Comparison of ENCODE assay signal across 24 cellular contexts in the genomic region with DNA sequence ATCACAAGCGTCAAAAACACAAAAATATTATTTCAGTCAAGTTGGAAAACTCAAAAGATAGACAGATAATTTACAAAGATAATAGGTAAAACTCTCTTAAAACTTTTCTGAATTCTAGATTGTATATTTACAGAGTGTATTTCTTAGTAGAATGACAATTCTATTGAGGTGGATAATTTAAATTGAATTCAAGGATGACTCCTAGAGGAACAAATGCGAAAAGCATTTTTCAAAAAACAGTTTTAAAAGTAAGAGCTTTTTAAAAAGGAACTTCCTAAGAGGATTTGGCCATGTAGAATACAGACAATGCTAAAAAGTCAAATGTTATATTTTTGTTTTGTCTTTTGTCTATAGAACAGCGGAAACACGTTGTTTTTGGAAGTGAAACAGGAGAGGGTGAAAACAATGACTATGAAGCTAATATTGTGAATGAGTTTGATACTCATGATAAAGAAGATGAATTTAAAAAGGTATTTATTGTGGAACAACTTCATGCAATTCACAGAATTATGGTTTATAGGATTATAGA.
"Had no signal": no experiment of that assay in that cellular context is flagged by ENCODE, and none has a peak within 500 bp of the region (broad histone marks: within the 10 kb centered on the region; RNA-seq: fewer than 3 reads in every experiment).

No MANE protein-coding gene starts in this region.

- H3K9me3 ChIP-seq: esophagus muscularis mucosa, gastroesophageal sphincter, heart left ventricle, right lobe of liver, thyroid gland, upper lobe of right lung had no signal

- H3K27me3 ChIP-seq: right lobe of liver, thyroid gland had no signal

- H3K36me3 ChIP-seq: esophagus muscularis mucosa, gastroesophageal sphincter, heart left ventricle, right lobe of liver, thyroid gland, upper lobe of right lung had no signal

- H3K4me3 ChIP-seq: esophagus muscularis mucosa, gastroesophageal sphincter, heart left ventricle, right lobe of liver, skin epidermis, thyroid gland, upper lobe of right lung had no signal

- H3K27ac ChIP-seq: esophagus muscularis mucosa, gastroesophageal sphincter, heart left ventricle, right lobe of liver, skin epidermis, thyroid gland, upper lobe of right lung had no signal

- H3K27ac Mint-ChIP-seq: activated naive CD4-positive, alpha-beta T cell treated with anti-CD3 and anti-CD28 coated beads, Interleukin-2, amount 50 U/mL, for 72 hours; activated T-cell treated with anti-CD3 and anti-CD28 coated beads, Interleukin-2, amount 50 U/mL, for 24 hours; activated T-helper 17 cell treated with anti-CD3 and anti-CD28 coated beads, Interleukin-2, amount 50 U/mL, for 72 hours; memory B cell; nephron progenitor cell; stimulated activated naive CD8-positive, alpha-beta T cell treated with anti-CD3 and anti-CD28 coated beads, Interleukin-15, Interleukin-2, amounts not matched to agents 100 ng/mL and 50 ng/mL, for 24 hours had no signal

- H3K4me1 Mint-ChIP-seq: activated T-helper 17 cell treated with anti-CD3 and anti-CD28 coated beads, Interleukin-2, amount 50 U/mL, for 72 hours; memory B cell; nephron progenitor cell had no signal

- H3K36me3 Mint-ChIP-seq: activated naive CD4-positive, alpha-beta T cell treated with anti-CD3 and anti-CD28 coated beads, Interleukin-2, amount 50 U/mL, for 72 hours had no signal

- H3K9me3 Mint-ChIP-seq: activated naive CD4-positive, alpha-beta T cell treated with anti-CD3 and anti-CD28 coated beads, Interleukin-2, amount 50 U/mL, for 72 hours; activated T-cell treated with anti-CD3 and anti-CD28 coated beads, Interleukin-2, amount 50 U/mL, for 24 hours; activated T-helper 17 cell treated with anti-CD3 and anti-CD28 coated beads, Interleukin-2, amount 50 U/mL, for 72 hours; memory B cell; nephron progenitor cell; stimulated activated naive CD8-positive, alpha-beta T cell treated with anti-CD3 and anti-CD28 coated beads, Interleukin-15, Interleukin-2, amounts not matched to agents 100 ng/mL and 50 ng/mL, for 24 hours had no signal

- ATAC-seq: activated naive CD4-positive, alpha-beta T cell treated with anti-CD3 and anti-CD28 coated beads, Interleukin-2, amount 50 U/mL, for 72 hours; activated T-helper 17 cell treated with anti-CD3 and anti-CD28 coated beads, Interleukin-2, amount 50 U/mL, for 72 hours; gastroesophageal sphincter; heart left ventricle; left cardiac atrium; right lobe of liver; upper lobe of right lung had no signal

- H3K4me1 ChIP-seq: esophagus muscularis mucosa, gastroesophageal sphincter, heart left ventricle, right lobe of liver, thyroid gland, upper lobe of right lung had no signal

- H3K4me3 Mint-ChIP-seq: activated T-cell treated with anti-CD3 and anti-CD28 coated beads, Interleukin-2, amount 50 U/mL, for 24 hours; activated T-helper 17 cell treated with anti-CD3 and anti-CD28 coated beads, Interleukin-2, amount 50 U/mL, for 72 hours; memory B cell; nephron progenitor cell; stimulated activated naive CD8-positive, alpha-beta T cell treated with anti-CD3 and anti-CD28 coated beads, Interleukin-15, Interleukin-2, amounts not matched to agents 100 ng/mL and 50 ng/mL, for 24 hours had no signal

- DNase-seq: activated CD4-positive, alpha-beta T cell treated with anti-CD3 and anti-CD28 coated beads for 1 hour; activated CD4-positive, alpha-beta T cell treated with anti-CD3 and anti-CD28 coated beads, Interleukin-2, amount 50 U/mL, for 1 hour; activated T-cell treated with anti-CD3 and anti-CD28 coated beads, Interleukin-2, amount 50 U/mL, for 24 hours; cerebellar nuclear complex; cortex of kidney; effector CD4-positive, alpha-beta T cell; heart left ventricle; left cardiac atrium; nephron progenitor cell; nucleus accumbens; posterior cingulate gyrus; right lobe of liver; stimulated activated CD4-positive, alpha-beta T cell treated with anti-CD3 and anti-CD28 coated beads, Interleukin-1b, Interleukin-23, amount 100 ng/mL, for 48 hours; substantia nigra; T-helper 1 cell; thyroid gland; upper lobe of right lung had no signal
